Comparison of ENCODE assay signal across 8 cellular contexts in the genomic region with DNA sequence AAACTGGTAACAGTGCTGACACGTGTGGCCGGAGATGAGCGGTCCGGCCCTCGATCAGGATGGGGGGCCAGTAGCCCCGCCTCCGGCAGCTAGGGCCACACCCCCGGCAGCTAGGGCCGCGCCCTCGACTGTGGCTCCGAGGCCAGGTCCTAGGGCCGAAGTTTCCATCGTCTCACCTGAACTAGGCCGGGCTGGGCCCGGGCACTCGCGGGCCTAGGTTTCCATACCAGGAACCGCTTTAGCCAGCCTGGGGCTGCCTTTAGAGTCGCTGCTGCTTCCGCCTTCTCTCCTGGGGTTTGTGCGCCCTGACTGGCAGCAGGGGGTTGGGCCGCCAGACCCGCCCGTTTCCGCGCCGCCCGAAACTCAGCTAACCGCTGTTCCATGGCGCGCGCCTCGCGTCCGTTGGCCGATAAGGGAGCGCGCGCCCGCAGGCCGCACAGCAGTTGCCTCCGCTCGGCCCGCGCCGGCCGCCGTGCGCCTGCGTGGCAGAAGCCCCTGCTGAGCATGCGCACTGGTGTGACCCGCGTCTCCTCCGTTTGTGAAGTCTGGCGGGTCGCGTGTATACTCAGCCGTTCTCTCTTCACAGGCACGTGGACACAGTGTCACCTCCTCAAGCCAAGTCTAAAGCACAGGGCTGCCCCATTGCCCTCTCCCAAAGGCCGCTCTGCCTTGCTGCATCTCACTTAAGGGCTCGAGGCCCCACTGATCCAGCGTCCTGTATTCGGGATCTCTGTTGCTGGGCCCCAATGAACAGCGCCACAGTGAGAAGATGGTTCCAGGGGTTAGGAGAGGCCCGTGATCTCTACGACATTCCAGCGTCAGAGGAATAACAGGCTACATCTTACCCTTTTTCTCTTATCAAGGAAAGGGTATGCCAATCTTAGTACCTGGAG. TPM values are rescaled to one million over a fixed set of nuclear protein-coding genes. Genes with fewer than 3 reads are reported as not detected.
DNase-seq lines count a peak whose midpoint lies in the region; ATAC-seq and TF ChIP-seq lines count a peak whose summit lies in the region.

A gene with protein sequence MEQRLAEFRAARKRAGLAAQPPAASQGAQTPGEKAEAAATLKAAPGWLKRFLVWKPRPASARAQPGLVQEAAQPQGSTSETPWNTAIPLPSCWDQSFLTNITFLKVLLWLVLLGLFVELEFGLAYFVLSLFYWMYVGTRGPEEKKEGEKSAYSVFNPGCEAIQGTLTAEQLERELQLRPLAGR (minus strand): TSS at position 480 of the 893 bp plus-strand sequence. CDS start 97 bp downstream, at position 383.

- H3K27me3 Mint-ChIP-seq in T-helper 1 cell treated with Interleukin-12 subunit alpha and Interleukin-12 subunit beta and Interleukin-4 antibody, amounts not matched to agents 30 μg/mL and 1 μg/mL, for 36 hours (ENCODE audit: low read depth), result no peaks in the 10 kb centered on the region
- peaks cover 30% of the 10 kb centered on the region for H3K27me3 Mint-ChIP-seq in progenitor cell of endocrine pancreas

- H3K27ac ChIP-seq in left ventricle myocardium inferior (replicated peaks), result peak within 1 kb of the TSS; percentile 99
- H3K27ac ChIP-seq in upper lobe of right lung, result peak within 1 kb of the TSS; percentile 97

- H3K27ac Mint-ChIP-seq in T-helper 1 cell treated with Interleukin-12 subunit alpha and Interleukin-12 subunit beta and Interleukin-4 antibody, amounts not matched to agents 30 μg/mL and 1 μg/mL, for 36 hours, result peak within 1 kb of the TSS; percentile 98
- H3K27ac Mint-ChIP-seq in progenitor cell of endocrine pancreas, result peak within 1 kb of the TSS; percentile 99

- H3K36me3 Mint-ChIP-seq in T-helper 1 cell treated with Interleukin-12 subunit alpha and Interleukin-12 subunit beta and Interleukin-4 antibody, amounts not matched to agents 30 μg/mL and 1 μg/mL, for 36 hours (ENCODE audit: low read depth), result peaks cover 6% of the 10 kb centered on the region
- H3K36me3 Mint-ChIP-seq in progenitor cell of endocrine pancreas (ENCODE audit: insufficient read depth), result peaks cover 6% of the 10 kb centered on the region

- H3K36me3 ChIP-seq in left ventricle myocardium inferior (peaks cover 7% of the 10 kb centered on the region), upper lobe of right lung (peaks cover under 1% of the 10 kb centered on the region)

- H3K4me1 Mint-ChIP-seq in T-helper 1 cell treated with Interleukin-12 subunit alpha and Interleukin-12 subunit beta and Interleukin-4 antibody, amounts not matched to agents 30 μg/mL and 1 μg/mL, for 36 hours (ENCODE audit: low read depth), result peaks cover 44% of the 10 kb centered on the region
- H3K4me1 Mint-ChIP-seq in progenitor cell of endocrine pancreas (ENCODE audit: low read depth), result peaks cover 7% of the 10 kb centered on the region

- H3K4me1 ChIP-seq in left ventricle myocardium inferior, result peaks cover 25% of the 10 kb centered on the region
- H3K4me1 ChIP-seq in upper lobe of right lung, result peaks cover 8% of the 10 kb centered on the region

- TF ChIP-seq CTCF in left ventricle myocardium inferior (IDR thresholded peaks at IDR 0.05; ENCODE audit: borderline replicate concordance) (no peak), progenitor cell of endocrine pancreas (IDR thresholded peaks at IDR 0.05; ENCODE audit: unreplicated experiment) (no peak), upper lobe of right lung (IDR thresholded peaks at IDR 0.05) (no peak)

- H3K4me3 ChIP-seq in left ventricle myocardium inferior, result peak within 1 kb of the TSS; percentile 88
- peak within 1 kb of the TSS; percentile 76 for H3K4me3 ChIP-seq in upper lobe of right lung

- H3K9me3 Mint-ChIP-seq in T-helper 1 cell treated with Interleukin-12 subunit alpha and Interleukin-12 subunit beta and Interleukin-4 antibody, amounts not matched to agents 30 μg/mL and 1 μg/mL, for 36 hours, result no peaks in the 10 kb centered on the region
- no peaks in the 10 kb centered on the region for H3K9me3 Mint-ChIP-seq in progenitor cell of endocrine pancreas (ENCODE audit: low read depth)

- H3K9me3 ChIP-seq in left ventricle myocardium inferior (replicated peaks) (no peaks in the 10 kb centered on the region), upper lobe of right lung (no peaks in the 10 kb centered on the region)

- ATAC-seq in GM18498 (IDR thresholded peaks at IDR 0.05; ENCODE audit: unreplicated experiment), result peak; percentile 94
- peak; percentile 91 for ATAC-seq in HG02884 (IDR thresholded peaks at IDR 0.05; ENCODE audit: unreplicated experiment)
- ATAC-seq in upper lobe of right lung, result peak; percentile 98

- H3K27me3 ChIP-seq in left ventricle myocardium inferior (ENCODE audit: low read depth) (no peaks in the 10 kb centered on the region), upper lobe of right lung (no peaks in the 10 kb centered on the region)

- peak within 1 kb of the TSS; percentile 91 for H3K4me3 Mint-ChIP-seq in T-helper 1 cell treated with Interleukin-12 subunit alpha and Interleukin-12 subunit beta and Interleukin-4 antibody, amounts not matched to agents 30 μg/mL and 1 μg/mL, for 36 hours
- H3K4me3 Mint-ChIP-seq in progenitor cell of endocrine pancreas (ENCODE audit: low read depth), result peak within 1 kb of the TSS; percentile 90

- intact Hi-C loops in left ventricle myocardium inferior (cut with micrococcal nuclease) (no loop called here), upper lobe of right lung (cut with DNase I) (no loop called here)

- DNase-seq in NCI-H146 treated with DMSO at 0.1 percent for 48 hours (lab: John Stamatoyannopoulos, UW; ENCODE audit: unreplicated experiment) (peak; percentile 97), amygdala (lab: John Stamatoyannopoulos, UW) (peak; percentile 44 to 93 (median 79)), left ventricle myocardium inferior (peak; percentile 93), progenitor cell of endocrine pancreas (ENCODE audit: low spot score, unreplicated experiment) (peak; percentile 92), upper lobe of right lung (peak; percentile 97)

RNA-seq across cellular contexts. Expression of the gene that starts here (rescaled TPM):
- total RNA-seq in left ventricle myocardium inferior, result 10.0 TPM
- total RNA-seq in progenitor cell of endocrine pancreas, result 17.4 and 19.7 TPM in 2 replicates
- total RNA-seq in upper lobe of right lung, result 15.2 TPM

Comparison
In these comparisons a context has a peak if more than half of its experiments do, and no peak if none do; other contexts are left out.
1. Peak in every context shown above with its lines: DNase-seq, ATAC-seq, H3K4me3 ChIP-seq and H3K27ac ChIP-seq.